23 cellular contexts compared by ENCODE assay signal in genomic region chr2:241454837-241455485, GRCh38.
"Had no signal": no experiment of that assay in that cellular context is flagged by ENCODE, and none has a peak within 500 bp of the region (broad histone marks: within the 10 kb centered on the region; RNA-seq: fewer than 3 reads in every experiment).

No MANE protein-coding gene starts in this region.

- FAIRE-seq: astrocyte had no signal

- H2AFZ ChIP-seq: parathyroid adenoma had no signal

- H3K9me3 ChIP-seq: breast epithelium, esophagus squamous epithelium, gastroesophageal sphincter, heart left ventricle, neutrophil, vagina had no signal

- ATAC-seq: gastroesophageal sphincter; heart left ventricle; naive thymus-derived CD8-positive, alpha-beta T cell; sciatic nerve; stimulated activated naive CD8-positive, alpha-beta T cell treated with anti-CD3 and anti-CD28 coated beads, Interleukin-15, amount 100 ng/mL, for 72 hours had no signal

- H3K4me2 ChIP-seq: smooth muscle cell had no signal

- H3K27me3 ChIP-seq: breast epithelium, esophagus squamous epithelium, gastroesophageal sphincter, vagina had no signal

- H3K36me3 ChIP-seq: breast epithelium, neutrophil, vagina had no signal

- H3K27ac ChIP-seq: breast epithelium, gastroesophageal sphincter, heart left ventricle, neutrophil, parathyroid adenoma, vagina, VCaP had no signal

- H3K79me2 ChIP-seq: parathyroid adenoma had no signal

- DNase-seq: activated CD4-positive, alpha-beta T cell treated with anti-CD3 and anti-CD28 coated beads for 1 hour; activated CD8-positive, alpha-beta memory T cell treated with anti-CD3 and anti-CD28 coated beads for 24 hours; activated CD8-positive, alpha-beta memory T cell treated with anti-CD3 and anti-CD28 coated beads, Interleukin-2, amount 50 U/mL, for 48 hours; activated effector memory CD4-positive, alpha-beta T cell treated with Interleukin-2 at 50 U/mL for 16 hours; activated naive CD4-positive, alpha-beta T cell treated with anti-CD3 and anti-CD28 coated beads, Interleukin-2, amount 50 U/mL, for 16 hours; activated T-cell treated with anti-CD3 and anti-CD28 coated beads, Interleukin-2, amount 50 U/mL, for 48 hours; effector CD8-positive, alpha-beta T cell; esophagus squamous epithelium; heart left ventricle; immature natural killer cell; naive thymus-derived CD8-positive, alpha-beta T cell; stimulated activated CD4-positive, alpha-beta T cell treated with anti-CD3 and anti-CD28 coated beads, Interleukin-4, amount 100 ng/mL, for 1 hour; stimulated activated naive CD8-positive, alpha-beta T cell treated with anti-CD3 and anti-CD28 coated beads, Interleukin-15, amount 100 ng/mL, for 72 hours; trophoblast cell had no signal

- H3K4me3 ChIP-seq: breast epithelium, esophagus squamous epithelium, gastroesophageal sphincter, heart left ventricle, smooth muscle cell, vagina had no signal

- H3K4me1 ChIP-seq: breast epithelium, esophagus squamous epithelium, gastroesophageal sphincter, heart left ventricle, parathyroid adenoma, vagina had no signal
